Comparison of ENCODE assay signal across 16 cellular contexts in the genomic region with DNA sequence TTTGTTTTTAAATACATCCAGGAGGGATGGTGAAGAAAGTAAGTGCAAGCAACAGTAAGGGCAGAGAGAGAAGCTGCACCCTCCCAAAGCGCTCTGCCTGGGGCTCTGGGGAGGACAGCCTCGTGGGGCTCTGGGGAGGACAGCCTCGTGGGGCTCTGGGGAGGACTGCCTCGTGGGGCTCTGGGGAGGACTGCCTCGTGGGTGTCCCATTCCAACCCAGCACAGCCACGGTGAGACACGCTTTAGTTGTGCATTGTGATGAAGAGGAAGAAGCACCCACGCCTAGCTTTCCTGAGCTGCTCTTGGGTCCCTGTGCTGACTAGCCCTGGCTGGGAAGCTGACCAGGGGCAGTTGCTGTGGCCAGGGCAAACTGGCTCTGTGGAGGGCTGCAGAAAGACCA. TPM values are rescaled to one million over a fixed set of nuclear protein-coding genes. Genes with fewer than 3 reads are reported as not detected.
DNase-seq lines count a peak whose midpoint lies in the region; ATAC-seq, FAIRE-seq and TF ChIP-seq lines count a peak whose summit lies in the region.
"Had no signal": no experiment of that assay in that cellular context is flagged by ENCODE, and none has a peak within 500 bp of the region (broad histone marks: within the 10 kb centered on the region; RNA-seq: fewer than 3 reads in every experiment).

No MANE protein-coding gene starts in this region.

- no peak overlapping the region for H2AK5ac ChIP-seq in H9 (ENCODE audit: insufficient read length, low read length)

- no peak overlapping the region for H3K4ac ChIP-seq in H9 (ENCODE audit: low read depth, low read length)

- no peak overlapping the region for H2BK20ac ChIP-seq in H9 (ENCODE audit: low read depth, low read length, poor library complexity, severe bottlenecking)

- CTCF ChIA-PET in K562 (lab: Yijun Ruan, JAX; ENCODE audit: low intra/inter-chr PET ratio) = no interaction called here

- intact Hi-C loops in K562 (cut with micrococcal nuclease) = loop anchor here (5.0 kb wide), 1 partner anchor 353 kb away; no protein-coding TSS in a partner anchor

- no peak for ATAC-seq in K562
- ATAC-seq in GM21423 (IDR thresholded peaks at IDR 0.05; ENCODE audit: unreplicated experiment) = no peak
- ATAC-seq: HCT116 had no signal

- H3K27me3 Mint-ChIP-seq in H9 (ENCODE audit: low read depth) (no peaks in the 10 kb centered on the region; the same call in 1 of the 2 replicates), nephron (ENCODE audit: low read depth) (peaks cover 5% of the 10 kb centered on the region)

- H3K27ac Mint-ChIP-seq in H9 (no peak overlapping the region; a peak in 1 of 7 replicates), nephron (peak overlapping the region; percentile 19 to 48 (median 39))
- H3K27ac Mint-ChIP-seq: CD4-positive, alpha-beta memory T cell had no signal

- no peaks in the 10 kb centered on the region for H3K9me1 ChIP-seq in K562 (ENCODE audit: control insufficient read depth, insufficient read depth, low read length)

- H3K9ac ChIP-seq in H9 (ENCODE audit: extremely low read depth, insufficient read length, low read length) (no peak overlapping the region), K562 (ENCODE audit: insufficient read depth in 1 of 2, low read depth in 2 of 2, low read length in 2 of 2) (no peak overlapping the region)

- no peaks in the 10 kb centered on the region; a peak in 2 of 7 replicates for H3K36me3 Mint-ChIP-seq in H9 (ENCODE audit: insufficient read depth in 1 of 3, low read depth in 3 of 3)
- H3K36me3 Mint-ChIP-seq in nephron (ENCODE audit: low read depth) = no peaks in the 10 kb centered on the region
- H3K36me3 Mint-ChIP-seq: CD4-positive, alpha-beta memory T cell had no signal

- no peak overlapping the region for H3K23ac ChIP-seq in H9 (ENCODE audit: insufficient read length, low read depth, low read length)

- H2BK15ac ChIP-seq in H9 (ENCODE audit: low read depth, low read length) = no peak overlapping the region

- H3K4me2 ChIP-seq in H9 (ENCODE audit: insufficient read depth, insufficient read length, low read length) = no peak overlapping the region
- H3K4me2 ChIP-seq in K562 (ENCODE audit: insufficient read depth, low read length) = no peak overlapping the region

- no peak for TF ChIP-seq EP300 in K562 (IDR thresholded peaks at IDR 0.05; ENCODE audit: low read length)

- no peak for TF ChIP-seq RAD21 in K562 (CRISPR knock-in tag; conservative IDR thresholded peaks at IDR 0.05 in 1 of 2, IDR thresholded peaks at IDR 0.05 in 1 of 2)

- H2BK12ac ChIP-seq in H9 (ENCODE audit: insufficient read length, low read depth, low read length) = no peak overlapping the region

- POLR2A ChIA-PET in K562 (lab: Yijun Ruan, JAX) = interaction anchor here (0.8 kb wide), 1 partner anchor 16 kb away, joined by 3 read pairs; no protein-coding TSS in a partner anchor

- H2BK5ac ChIP-seq in H9 (ENCODE audit: insufficient read length, low read length) = no peak overlapping the region

- 0 out of 2 replicates have a peak overlapping the region, but pooled peaks have one; percentile 28 for H3K14ac ChIP-seq in H9 (ENCODE audit: insufficient read depth, low read length)

- no peak overlapping the region for H4K5ac ChIP-seq in H9 (ENCODE audit: insufficient read length, low read depth, low read length)

- H3K9me3 Mint-ChIP-seq in H9 (no peaks in the 10 kb centered on the region; a peak in 1 of 5 replicates), nephron (no peaks in the 10 kb centered on the region)
- H3K9me3 Mint-ChIP-seq: CD4-positive, alpha-beta memory T cell had no signal

- H3K79me2 ChIP-seq in H9 (ENCODE audit: insufficient read depth, low read length) (no peaks in the 10 kb centered on the region), K562 (ENCODE audit: control insufficient read depth, insufficient read depth, low read length) (no peaks in the 10 kb centered on the region)

- H3K4me1 Mint-ChIP-seq in H9 (peaks cover 14% of the 10 kb centered on the region in 2 experiments), nephron (peaks cover 13% of the 10 kb centered on the region)
- H3K4me1 Mint-ChIP-seq: CD4-positive, alpha-beta memory T cell had no signal

- in situ Hi-C loops in K562 (cut with MboI) = no loop called here

- no peak overlapping the region for H4K8ac ChIP-seq in H9 (replicated peaks; ENCODE audit: insufficient read length, low read depth, low read length)

- H3K27ac ChIP-seq in H9 (ENCODE audit: insufficient read length, low read depth, low read length) (no peak overlapping the region), K562 (ENCODE audit: extremely low read depth, low read depth, low read length) (no peak overlapping the region)

- no peaks in the 10 kb centered on the region for H3K9me3 ChIP-seq in H9 (ENCODE audit: control insufficient read depth, low read depth, low read length)
- no peaks in the 10 kb centered on the region for H3K9me3 ChIP-seq in K562 (replicated peaks; ENCODE audit: control insufficient read depth, insufficient read depth, low read depth, low read length)

- TF ChIP-seq CTCF in H9 (conservative IDR thresholded peaks at IDR 0.05) = no peak
- TF ChIP-seq CTCF in K562 (IDR thresholded peaks at IDR 0.05 in 2 of 3, conservative IDR thresholded peaks at IDR 0.05 in 1 of 3; ENCODE audit: insufficient read depth in 2 of 3, low read depth in 1 of 3, low read length in 3 of 3) = no peak
- TF ChIP-seq CTCF in nephron (IDR thresholded peaks at IDR 0.05; ENCODE audit: unreplicated experiment in 3 of 3) = no peak

- H3K4me1 ChIP-seq in H9 (ENCODE audit: insufficient read depth, low read length) (no peaks in the 10 kb centered on the region), K562 (replicated peaks in 1 of 2; ENCODE audit: control insufficient read depth in 2 of 2, insufficient read depth in 2 of 2, low read length in 2 of 2) (peaks cover 0 to 3% of the 10 kb centered on the region in 2 experiments; a peak in 2 of 5 replicates)

- no TSS peak for BruUV-seq in K562 (replicated peaks; lab: Mats Ljungman, UMichigan)

- no peaks in the 10 kb centered on the region for H3K27me3 ChIP-seq in H9 (ENCODE audit: insufficient read depth, low read length)
- peaks cover 27 to 50% of the 10 kb centered on the region in 2 experiments for H3K27me3 ChIP-seq in K562 (ENCODE audit: control insufficient read depth in 2 of 2, insufficient read depth in 2 of 2, low read length in 2 of 2)

- H2AFZ ChIP-seq in H9 (ENCODE audit: low read length) (no peak overlapping the region), K562 (ENCODE audit: low read depth, low read length) (no peak overlapping the region)

- H3K79me1 ChIP-seq in H9 (ENCODE audit: insufficient read depth, low read depth, low read length, poor library complexity, severe bottlenecking) = no peaks in the 10 kb centered on the region

- H3K36me3 ChIP-seq in K562 (ENCODE audit: control insufficient read depth, insufficient read depth, low read length) = no peaks in the 10 kb centered on the region

- H3K23me2 ChIP-seq in H9 (ENCODE audit: insufficient read length, low read depth, low read length, poor library complexity, severe bottlenecking) = no peaks in the 10 kb centered on the region

- H4K20me1 ChIP-seq in H9 (ENCODE audit: control insufficient read depth, insufficient read depth, insufficient read length) = no peaks in the 10 kb centered on the region
- no peaks in the 10 kb centered on the region for H4K20me1 ChIP-seq in K562 (replicated peaks; ENCODE audit: control insufficient read depth, insufficient read depth, low read length)

- no peak overlapping the region for H2BK120ac ChIP-seq in H9 (ENCODE audit: low read depth, low read length, poor library complexity, severe bottlenecking)

- H3K18ac ChIP-seq in H9 (ENCODE audit: insufficient read length, low read depth, low read length) = no peak overlapping the region

- DNase-seq in H9 (no peak), K562 (ENCODE audit: extremely low read depth in 1 of 4, low spot score in 3 of 4) (no peak), GM19239 (ENCODE audit: insufficient read length, low spot score) (no peak), epidermal melanocyte (ENCODE audit: insufficient read length, low spot score) (no peak)
- DNase-seq: C1 segment of cervical spinal cord; Calu3; CD4-positive, alpha-beta memory T cell; COR-L47; DMS53; DND-41; GOT3 had no signal

- TF ChIP-seq POLR2A in K562 (conservative IDR thresholded peaks at IDR 0.05) = no peak

- no peak overlapping the region for H3K4me3 Mint-ChIP-seq in H9
- H3K4me3 Mint-ChIP-seq in nephron = no peak overlapping the region
- H3K4me3 Mint-ChIP-seq: CD4-positive, alpha-beta memory T cell had no signal

- H3T11ph ChIP-seq in H9 (ENCODE audit: low read length) = no peak overlapping the region

- H3K4me3 ChIP-seq in K562 = no peak overlapping the region

- FAIRE-seq in K562 (lab: Jason Lieb, UNC) (no peak), GM19239 (lab: Jason Lieb, UNC) (no peak)
- FAIRE-seq: G401.6, GM12892 had no signal

- no peak overlapping the region for H3K56ac ChIP-seq in H9 (ENCODE audit: insufficient read length, low read depth, low read length)

- WGBS in H9 (ENCODE audit: extremely low coverage, insufficient read length, low lambda C conversion rate) = no CpG with 5 or more reads among the region's 8 CpGs
- 2% methylated on average over 8 of the region's 8 CpGs for WGBS in K562 (ENCODE audit: insufficient coverage, low coverage, missing lambda C conversion rate)

- H4K91ac ChIP-seq in H9 (ENCODE audit: insufficient read length, low read depth, low read length) = no peak overlapping the region

TF ChIP-seq in K562, 482 proteins besides CTCF, POLR2A, EP300 and RAD21 (continues in another document):
- no peak for TF ChIP-seq CBX3 (IDR thresholded peaks at IDR 0.05; ENCODE audit: borderline replicate concordance in 1 of 2, low read length in 2 of 2)
- no peak for TF ChIP-seq ELF2 (CRISPR knock-in tag; IDR thresholded peaks at IDR 0.05)
- no peak for TF ChIP-seq ZNF785 (CRISPR knock-in tag; IDR thresholded peaks at IDR 0.05)

RNA-seq across cellular contexts. Expression of a gene that starts 43.1 kb away (rescaled TPM):
- total RNA-seq in H9 (2021) (54.4 and 55.9 TPM in 2 replicates), K562 (2014; rRNA removed) (18.2 and 24.5 TPM in 2 replicates), K562 (2014; rRNA removed; fragmentation: Illumina TruSeq; extraction: Trizol) (17.7 and 19.5 TPM in 2 replicates), K562 (2015; rRNA removed; fragmentation: Illumina TruSeq; extraction: Trizol) (16.9 and 19.6 TPM in 2 replicates), K562 (2021) (28.4 and 30.3 TPM in 2 replicates)
- total RNA-seq in K562 (2011; cell fraction: chromatin; rRNA removed; ENCODE audit: low replicate concordance) = 11.5 and 23.4 TPM in 2 replicates
- total RNA-seq in K562 (2011; cell fraction: nucleolus; rRNA removed) = 18.2 and 20.8 TPM in 2 replicates
- total RNA-seq in K562 (2011; cell fraction: nucleoplasm; rRNA removed) = 18.3 and 19.0 TPM in 2 replicates
- polyA plus RNA-seq in K562 (2011; rRNA removed) (28.6 and 29.8 TPM in 2 replicates), K562 (2014; fragmentation: Illumina TruSeq; extraction: Trizol) (17.5 and 19.7 TPM in 2 replicates), K562 (2014; fragmentation: Nextera tagmentation; extraction: Ambion mirVana) (10 to 100 TPM in 1 of 2 experiments, 1 to 10 TPM in 1; 8.3 to 13.6 TPM), K562 (2014; rRNA removed) (25.5 and 27.4 TPM in 2 replicates)
- polyA plus RNA-seq in K562 (2011; cell fraction: cytosol; rRNA removed) = 23.4 and 25.3 TPM in 2 replicates
- 33.8 and 41.2 TPM in 2 replicates for polyA plus RNA-seq in K562 (2011; cell fraction: nucleus; rRNA removed)
- polyA plus RNA-seq in K562 (2012) = 29.1 and 29.6 TPM in 2 replicates
- polyA minus RNA-seq in K562 (2011; rRNA and poly(A)+ RNA removed) = 12.5 and 13.2 TPM in 2 replicates
- 12.5 and 14.7 TPM in 2 replicates for polyA minus RNA-seq in K562 (2011; cell fraction: cytosol; rRNA and poly(A)+ RNA removed)
- 10.0 and 15.6 TPM in 2 replicates for polyA minus RNA-seq in K562 (2011; cell fraction: nucleus; rRNA and poly(A)+ RNA removed)

Comparison
In these comparisons a context has a peak if more than half of its experiments do, and no peak if none do; other contexts are left out.
1. H3K27ac Mint-ChIP-seq: peak in nephron (3 of 3); none in H9 (0 of 3).